ENCODE assay signal across 22 cellular contexts in genomic region chr2:16405551-16405950, GRCh38.
DNase-seq lines count a peak whose midpoint lies in the region; ATAC-seq, FAIRE-seq and TF ChIP-seq lines count a peak whose summit lies in the region.
"Had no signal": no experiment of that assay in that cellular context is flagged by ENCODE, and none has a peak within 500 bp of the region (broad histone marks: within the 10 kb centered on the region; RNA-seq: fewer than 3 reads in every experiment).

No MANE protein-coding gene starts in this region.

- H3K9ac ChIP-seq in K562 (ENCODE audit: insufficient read depth in 1 of 2, low read depth in 2 of 2, low read length in 2 of 2) = no peak overlapping the region
- H3K9ac ChIP-seq: BLaER1 treated with 17β-estradiol and CSF1 and Interleukin-3, amounts not matched to agents 10 nM and 100 nM had no signal

- POLR2A ChIA-PET in K562 (lab: Yijun Ruan, JAX) = no interaction called here

- H3K4me1 Mint-ChIP-seq in nephron (peaks cover 29% of the 10 kb centered on the region), type B pancreatic cell (ENCODE audit: unreplicated experiment) (peaks cover 53% of the 10 kb centered on the region)
- H3K4me1 Mint-ChIP-seq: CD8-positive, alpha-beta memory T cell; GM23338 had no signal

- intact Hi-C loops in K562 (cut with micrococcal nuclease) = no loop called here

- H3K36me3 Mint-ChIP-seq in nephron (ENCODE audit: low read depth) (no peaks in the 10 kb centered on the region), type B pancreatic cell (no peaks in the 10 kb centered on the region)
- H3K36me3 Mint-ChIP-seq: CD8-positive, alpha-beta memory T cell had no signal

- no peaks in the 10 kb centered on the region for H3K36me3 ChIP-seq in BE2C
- no peaks in the 10 kb centered on the region for H3K36me3 ChIP-seq in K562 (ENCODE audit: control insufficient read depth, insufficient read depth, low read length)
- H3K36me3 ChIP-seq in osteoblast (ENCODE audit: insufficient read depth, low read length) = no peaks in the 10 kb centered on the region
- H3K36me3 ChIP-seq: BLaER1 treated with 17β-estradiol and CSF1 and Interleukin-3, amounts not matched to agents 10 nM and 100 nM had no signal

- no peaks in the 10 kb centered on the region for H3K79me2 ChIP-seq in K562 (ENCODE audit: control insufficient read depth, insufficient read depth, low read length)
- H3K79me2 ChIP-seq in osteoblast (ENCODE audit: insufficient read depth, low read length) = no peaks in the 10 kb centered on the region

- H3K4me2 ChIP-seq in K562 (ENCODE audit: insufficient read depth, low read length) (no peak overlapping the region), osteoblast (ENCODE audit: insufficient read depth, low read length) (no peak overlapping the region)
- H3K4me2 ChIP-seq: BLaER1 treated with 17β-estradiol and CSF1 and Interleukin-3, amounts not matched to agents 10 nM and 100 nM; GM23338 had no signal

- H3K9me3 Mint-ChIP-seq in nephron (no peaks in the 10 kb centered on the region), type B pancreatic cell (peaks cover 6% of the 10 kb centered on the region)
- H3K9me3 Mint-ChIP-seq: GM23338 had no signal

- H4K20me1 ChIP-seq in K562 (replicated peaks; ENCODE audit: control insufficient read depth, insufficient read depth, low read length) (no peaks in the 10 kb centered on the region), osteoblast (ENCODE audit: insufficient read depth, low read length) (no peaks in the 10 kb centered on the region)
- H4K20me1 ChIP-seq: BLaER1 treated with 17β-estradiol and CSF1 and Interleukin-3, amounts not matched to agents 10 nM and 100 nM had no signal

- H3K27me3 ChIP-seq in BE2C = no peaks in the 10 kb centered on the region
- no peaks in the 10 kb centered on the region for H3K27me3 ChIP-seq in K562 (ENCODE audit: control insufficient read depth in 2 of 2, insufficient read depth in 2 of 2, low read length in 2 of 2)
- no peaks in the 10 kb centered on the region for H3K27me3 ChIP-seq in osteoblast (ENCODE audit: insufficient read depth, low read length)
- H3K27me3 ChIP-seq: BLaER1 treated with 17β-estradiol and CSF1 and Interleukin-3, amounts not matched to agents 10 nM and 100 nM had no signal

- no peak overlapping the region for H2AFZ ChIP-seq in K562 (ENCODE audit: low read depth, low read length)
- no peak overlapping the region for H2AFZ ChIP-seq in osteoblast (ENCODE audit: low read length)
- H2AFZ ChIP-seq: GM23338 had no signal

- 2% methylated on average over 3 of the region's 3 CpGs for WGBS in K562 (ENCODE audit: insufficient coverage, low coverage, missing lambda C conversion rate)

- CTCF ChIA-PET in K562 (lab: Yijun Ruan, JAX; ENCODE audit: low intra/inter-chr PET ratio) = no interaction called here

- H3K27me3 Mint-ChIP-seq in nephron (ENCODE audit: low read depth) = peaks cover 13% of the 10 kb centered on the region
- H3K27me3 Mint-ChIP-seq in type B pancreatic cell = no peaks in the 10 kb centered on the region
- H3K27me3 Mint-ChIP-seq: CD8-positive, alpha-beta memory T cell had no signal

- in situ Hi-C loops in K562 (cut with MboI) = no loop called here

- H3K27ac ChIP-seq in K562 (ENCODE audit: extremely low read depth, low read depth, low read length) (no peak overlapping the region), osteoblast (ENCODE audit: low read depth, low read length) (no peak overlapping the region)
- H3K27ac ChIP-seq: BLaER1 treated with 17β-estradiol and CSF1 and Interleukin-3, amounts not matched to agents 10 nM and 100 nM; HL-60 had no signal

- TF ChIP-seq CTCF in BE2C (IDR thresholded peaks at IDR 0.05; ENCODE audit: low read depth, low read length) = no peak
- TF ChIP-seq CTCF in K562 (IDR thresholded peaks at IDR 0.05 in 2 of 3, conservative IDR thresholded peaks at IDR 0.05 in 1 of 3; ENCODE audit: insufficient read depth in 2 of 3, low read depth in 1 of 3, low read length in 3 of 3) = no peak
- TF ChIP-seq CTCF in nephron (IDR thresholded peaks at IDR 0.05; ENCODE audit: unreplicated experiment in 3 of 3) = no peak
- no peak for TF ChIP-seq CTCF in osteoblast (IDR thresholded peaks at IDR 0.05; ENCODE audit: extremely low read depth, low read depth, low read length)
- TF ChIP-seq CTCF in type B pancreatic cell (conservative IDR thresholded peaks at IDR 0.05) = no peak

- peak overlapping the region in 2 of 3 experiments; percentile 21 to 68 for H3K27ac Mint-ChIP-seq in nephron
- no peak overlapping the region for H3K27ac Mint-ChIP-seq in type B pancreatic cell
- H3K27ac Mint-ChIP-seq: CD8-positive, alpha-beta memory T cell; GM23338 had no signal

- H3K9me1 ChIP-seq in K562 (ENCODE audit: control insufficient read depth, insufficient read depth, low read length) = no peaks in the 10 kb centered on the region

- ATAC-seq in K562 (no peak), GM18873 (IDR thresholded peaks at IDR 0.05; ENCODE audit: low FRiP score, unreplicated experiment) (no peak)
- ATAC-seq: GM23338 had no signal

- no peak for TF ChIP-seq RAD21 in K562 (CRISPR knock-in tag; conservative IDR thresholded peaks at IDR 0.05 in 1 of 2, IDR thresholded peaks at IDR 0.05 in 1 of 2)

- no peak overlapping the region for H3K4me3 Mint-ChIP-seq in nephron
- H3K4me3 Mint-ChIP-seq in type B pancreatic cell = no peak overlapping the region
- H3K4me3 Mint-ChIP-seq: CD8-positive, alpha-beta memory T cell; GM23338 had no signal

- H3K9me3 ChIP-seq in BE2C = peaks cover 4% of the 10 kb centered on the region; the same call in 1 of the 2 replicates
- no peaks in the 10 kb centered on the region for H3K9me3 ChIP-seq in K562 (replicated peaks; ENCODE audit: control insufficient read depth, insufficient read depth, low read depth, low read length)
- H3K9me3 ChIP-seq in osteoblast (ENCODE audit: low read depth, low read length) = peaks cover 2% of the 10 kb centered on the region
- H3K9me3 ChIP-seq: BLaER1 treated with 17β-estradiol and CSF1 and Interleukin-3, amounts not matched to agents 10 nM and 100 nM had no signal

- H3K4me3 ChIP-seq in BE2C (ENCODE audit: low read depth, low read length) (no peak overlapping the region), K562 (no peak overlapping the region), osteoblast (ENCODE audit: insufficient read depth, low read length) (no peak overlapping the region)
- H3K4me3 ChIP-seq: BLaER1 treated with 17β-estradiol and CSF1 and Interleukin-3, amounts not matched to agents 10 nM and 100 nM; GM23338 had no signal

- BruUV-seq in K562 (replicated peaks; lab: Mats Ljungman, UMichigan) = no TSS peak

- no peak for FAIRE-seq in K562 (lab: Jason Lieb, UNC)
- FAIRE-seq: GM12892, GM18507, H54, HTR-8/SVneo had no signal

- H3K4me1 ChIP-seq in BE2C = peaks cover 7% of the 10 kb centered on the region
- H3K4me1 ChIP-seq in K562 (replicated peaks in 1 of 2; ENCODE audit: control insufficient read depth in 2 of 2, insufficient read depth in 2 of 2, low read length in 2 of 2) = peaks cover 0 to under 1% of the 10 kb centered on the region in 2 experiments; a peak in 3 of 5 replicates
- no peaks in the 10 kb centered on the region for H3K4me1 ChIP-seq in osteoblast (ENCODE audit: insufficient read depth, low read length)
- H3K4me1 ChIP-seq: BLaER1 treated with 17β-estradiol and CSF1 and Interleukin-3, amounts not matched to agents 10 nM and 100 nM had no signal

- peak; percentile 85 for DNase-seq in BE2C
- no peak for DNase-seq in K562 (ENCODE audit: extremely low read depth in 1 of 4, low spot score in 3 of 4)
- DNase-seq in osteoblast (ENCODE audit: insufficient read length, low spot score, missing footprints) = peak; percentile 56
- DNase-seq in DMS53 (lab: John Stamatoyannopoulos, UW) = no peak
- DNase-seq in type B pancreatic cell (ENCODE audit: extremely low spot score, unreplicated experiment) = no peak
- DNase-seq: 8988T; CD8-positive, alpha-beta memory T cell; COR-L47; DMS 273 treated with DMSO at 0.1 percent for 48 hours; DMS79; GDM1; HCEC 1CT; IMR-90 had no signal

- no peak for TF ChIP-seq POLR2A in K562 (conservative IDR thresholded peaks at IDR 0.05)

- TF ChIP-seq EP300 in K562 (IDR thresholded peaks at IDR 0.05; ENCODE audit: low read length) = no peak

TF ChIP-seq in K562, 482 proteins besides CTCF, POLR2A, EP300 and RAD21:
- TF ChIP-seq CTBP1 (IDR thresholded peaks at IDR 0.05; ENCODE audit: borderline replicate concordance) = no peak
- no peak for TF ChIP-seq KLF1 (tag; IDR thresholded peaks at IDR 0.05)
- no peak for TF ChIP-seq NONO (IDR thresholded peaks at IDR 0.05; ENCODE audit: low read depth in 2 of 2, low read length in 1 of 2)
- peak; percentile 83 for TF ChIP-seq TFE3 (CRISPR knock-in tag; IDR thresholded peaks at IDR 0.05)
- TF ChIP-seq USF2 (CRISPR knock-in tag; IDR thresholded peaks at IDR 0.05) = 0 out of 2 replicates have a peak, but pooled peaks have one; percentile 42

Comparison
In these comparisons a context has a peak if more than half of its experiments do, and no peak if none do; other contexts are left out.
1. DNase-seq: peak in BE2C (single experiment) and osteoblast (single experiment); none in K562 (0 of 4), DMS53 (single experiment) and type B pancreatic cell (single experiment).